29 cellular contexts compared by ENCODE assay signal in the genomic region with DNA sequence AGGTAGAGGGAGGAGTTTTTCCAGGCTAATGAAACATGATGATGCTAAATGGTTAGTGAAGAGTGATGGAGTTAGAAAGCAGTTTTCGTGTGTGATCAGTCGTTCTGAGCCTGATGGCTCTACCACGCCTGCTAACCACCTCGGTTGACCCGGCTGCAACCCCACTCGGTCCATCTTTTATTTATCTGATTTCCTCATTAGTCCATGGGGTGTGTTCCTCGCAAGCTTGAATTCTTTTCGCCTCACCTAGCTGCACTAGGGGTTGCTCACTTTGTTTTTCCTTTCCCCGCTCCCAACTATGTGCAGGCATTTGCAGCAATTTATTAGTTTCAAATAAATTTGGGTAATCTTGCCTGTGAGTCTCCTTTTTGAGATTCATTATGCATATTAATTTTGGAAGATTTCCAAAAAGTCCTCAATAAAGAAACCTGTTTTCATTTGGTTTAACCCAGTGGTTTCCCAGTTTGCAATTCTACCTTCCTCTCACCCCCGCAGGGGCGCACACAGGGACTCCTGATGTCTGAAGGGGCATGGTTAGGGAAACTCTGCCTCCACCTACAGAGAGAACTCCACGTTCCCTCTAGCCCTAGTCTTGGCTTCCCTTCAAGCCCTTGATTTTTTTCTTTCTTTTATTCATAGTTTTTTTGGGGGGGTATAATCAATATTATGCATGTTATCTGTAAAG. TPM values are rescaled to one million over a fixed set of nuclear protein-coding genes. Genes with fewer than 3 reads are reported as not detected.
"Had no signal": no experiment of that assay in that cellular context is flagged by ENCODE, and none has a peak within 500 bp of the region (broad histone marks: within the 10 kb centered on the region; RNA-seq: fewer than 3 reads in every experiment).

No MANE protein-coding gene starts in this region.

- H3K27me3 ChIP-seq: body of pancreas, colonic mucosa, testis, transverse colon had no signal

- H3K4me1 ChIP-seq: adrenal gland, colonic mucosa, heart left ventricle, left ventricle myocardium inferior, spleen, testis, transverse colon had no signal

- H3K4me3 ChIP-seq: adrenal gland, body of pancreas, colonic mucosa, dorsolateral prefrontal cortex, heart left ventricle, left ventricle myocardium inferior, spleen, testis, transverse colon had no signal

- H3K27ac ChIP-seq: adrenal gland, body of pancreas, colonic mucosa, dorsolateral prefrontal cortex, foreskin keratinocyte, heart left ventricle, left ventricle myocardium inferior, spleen, testis, transverse colon had no signal

- H3K9me3 Mint-ChIP-seq: T-helper 2 cell treated with Interferon-gamma antibody and Interleukin-4, amounts not matched to agents 5 μg/mL and 100 μg/mL, for 36 hours had no signal

- H3K27ac Mint-ChIP-seq: activated naive CD8-positive, alpha-beta T cell; naive thymus-derived CD4-positive, alpha-beta T cell; T-helper 2 cell treated with Interferon-gamma antibody and Interleukin-4, amounts not matched to agents 5 μg/mL and 100 μg/mL, for 36 hours had no signal

- H3K9me3 ChIP-seq: adrenal gland, body of pancreas, colonic mucosa, testis had no signal

- ATAC-seq: body of pancreas; effector memory CD8-positive, alpha-beta T cell; foreskin keratinocyte; heart left ventricle; naive thymus-derived CD4-positive, alpha-beta T cell; right cardiac atrium; stimulated activated naive CD8-positive, alpha-beta T cell treated with anti-CD3 and anti-CD28 coated beads, Interleukin-15, Interleukin-2, amounts not matched to agents 100 U/mL and 50 U/mL, for 24 hours had no signal

- H3K36me3 ChIP-seq: adrenal gland, colonic mucosa, heart left ventricle, left ventricle myocardium inferior, spleen, transverse colon had no signal

- H3K4me3 Mint-ChIP-seq: activated naive CD8-positive, alpha-beta T cell; effector memory CD8-positive, alpha-beta T cell; naive thymus-derived CD4-positive, alpha-beta T cell; T-helper 2 cell treated with Interferon-gamma antibody and Interleukin-4, amounts not matched to agents 5 μg/mL and 100 μg/mL, for 36 hours had no signal

- H3K4me1 Mint-ChIP-seq: naive thymus-derived CD4-positive, alpha-beta T cell had no signal

- DNase-seq: activated CD4-positive, alpha-beta T cell treated with anti-CD3 and anti-CD28 coated beads for 4 hours; activated CD4-positive, alpha-beta T cell treated with anti-CD3 and anti-CD28 coated beads, Interleukin-2, amount 50 U/mL, for 4 hours; activated effector memory CD4-positive, alpha-beta T cell treated with Interleukin-2 at 50 U/mL for 16 hours; activated naive CD4-positive, alpha-beta T cell treated with Interleukin-2 at 50 U/mL for 16 hours; activated T-cell treated with anti-CD3 and anti-CD28 coated beads for 4 hours; adrenal gland; aorta; body of pancreas; cerebellar nuclear complex; colonic mucosa; dorsolateral prefrontal cortex; effector memory CD8-positive, alpha-beta T cell; foreskin keratinocyte; heart left ventricle; kidney glomerular epithelial cell; left ventricle myocardium inferior; naive thymus-derived CD4-positive, alpha-beta T cell; right cardiac atrium; spleen; stimulated activated CD4-positive, alpha-beta T cell treated with anti-CD3 and anti-CD28 coated beads, Interleukin-2, amount 100 ng/mL, for 48 hours; stimulated activated naive CD8-positive, alpha-beta T cell treated with anti-CD3 and anti-CD28 coated beads, Interleukin-15, Interleukin-2, amounts not matched to agents 100 U/mL and 50 U/mL, for 24 hours; T-helper 1 cell; testis; transverse colon had no signal

RNA-seq across cellular contexts. Expression of gene B3GALT5, which starts 12.6 kb away (rescaled TPM):
- total RNA-seq: endothelial cell of umbilical vein; foreskin keratinocyte; lung microvascular endothelial cell; naive thymus-derived CD4-positive, alpha-beta T cell; pulmonary artery endothelial cell had no signal
- polyA plus RNA-seq: foreskin keratinocyte; naive thymus-derived CD4-positive, alpha-beta T cell had no signal
